20 cellular contexts compared by ENCODE assay signal in the genomic region with DNA sequence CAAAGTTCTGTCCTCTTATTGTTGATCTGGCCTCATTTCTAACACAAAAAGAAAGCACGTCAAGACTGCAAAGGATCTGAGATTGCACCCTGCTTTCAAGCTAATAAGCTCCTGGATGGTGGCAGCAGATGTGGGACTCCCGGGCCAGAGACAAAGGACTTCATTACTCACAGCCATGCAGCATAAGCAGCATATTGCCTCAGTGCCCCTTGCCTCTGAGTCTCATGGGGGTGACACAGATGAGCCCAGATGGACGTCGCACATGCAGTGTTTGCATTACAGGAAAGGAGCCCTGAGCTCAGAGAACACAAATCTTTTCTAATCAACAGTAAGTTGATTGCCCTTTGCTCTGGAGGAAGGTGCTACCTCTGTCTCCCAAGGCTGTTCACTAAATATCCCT.
"Had no signal": no experiment of that assay in that cellular context is flagged by ENCODE, and none has a peak within 500 bp of the region (broad histone marks: within the 10 kb centered on the region; RNA-seq: fewer than 3 reads in every experiment).

No MANE protein-coding gene starts in this region.

- H3K27ac ChIP-seq: colonic mucosa, esophagus muscularis mucosa, foreskin keratinocyte, gastroesophageal sphincter, heart right ventricle, left lung had no signal

- H3K27me3 ChIP-seq: colonic mucosa, esophagus muscularis mucosa, foreskin keratinocyte, gastroesophageal sphincter, heart right ventricle, left lung had no signal

- H3K36me3 ChIP-seq: colonic mucosa, esophagus muscularis mucosa, gastroesophageal sphincter, heart right ventricle, left lung had no signal

- H3K4me1 Mint-ChIP-seq: memory B cell had no signal

- H3K4me3 ChIP-seq: colonic mucosa, esophagus muscularis mucosa, gastroesophageal sphincter, heart right ventricle, left lung, lung had no signal

- H3K4me3 Mint-ChIP-seq: dendritic cell treated with granulocyte-macrophage colony-stimulating factor and Interleukin-4, amounts not matched to agents 40 ng/mL and 50 ng/mL, for 4 days; effector memory CD8-positive, alpha-beta T cell; memory B cell; naive thymus-derived CD4-positive, alpha-beta T cell had no signal

- H3K27me3 Mint-ChIP-seq: dendritic cell treated with granulocyte-macrophage colony-stimulating factor and Interleukin-4, amounts not matched to agents 40 ng/mL and 50 ng/mL, for 4 days had no signal

- H3K27ac Mint-ChIP-seq: dendritic cell treated with granulocyte-macrophage colony-stimulating factor and Interleukin-4, amounts not matched to agents 40 ng/mL and 50 ng/mL, for 4 days; effector memory CD8-positive, alpha-beta T cell; memory B cell had no signal

- DNase-seq: colonic mucosa; cortex of kidney; effector CD8-positive, alpha-beta T cell; effector memory CD8-positive, alpha-beta T cell; foreskin keratinocyte; head of caudate nucleus; heart right ventricle; hippocampal formation; left cardiac atrium; left lung; left ventricle myocardium superior; mammary epithelial cell; mesendoderm; midbrain; naive thymus-derived CD4-positive, alpha-beta T cell had no signal

- H3K9me3 ChIP-seq: colonic mucosa, left lung had no signal

- H3K4me1 ChIP-seq: colonic mucosa, gastroesophageal sphincter, left lung had no signal

- ATAC-seq: effector memory CD8-positive, alpha-beta T cell; foreskin keratinocyte; gastroesophageal sphincter; heart right ventricle; left cardiac atrium; left lung; left ventricle myocardium superior; naive thymus-derived CD4-positive, alpha-beta T cell had no signal

- H3K9me3 Mint-ChIP-seq: effector memory CD8-positive, alpha-beta T cell had no signal
